ENCODE assay signal across 9 cellular contexts in the genomic region with DNA sequence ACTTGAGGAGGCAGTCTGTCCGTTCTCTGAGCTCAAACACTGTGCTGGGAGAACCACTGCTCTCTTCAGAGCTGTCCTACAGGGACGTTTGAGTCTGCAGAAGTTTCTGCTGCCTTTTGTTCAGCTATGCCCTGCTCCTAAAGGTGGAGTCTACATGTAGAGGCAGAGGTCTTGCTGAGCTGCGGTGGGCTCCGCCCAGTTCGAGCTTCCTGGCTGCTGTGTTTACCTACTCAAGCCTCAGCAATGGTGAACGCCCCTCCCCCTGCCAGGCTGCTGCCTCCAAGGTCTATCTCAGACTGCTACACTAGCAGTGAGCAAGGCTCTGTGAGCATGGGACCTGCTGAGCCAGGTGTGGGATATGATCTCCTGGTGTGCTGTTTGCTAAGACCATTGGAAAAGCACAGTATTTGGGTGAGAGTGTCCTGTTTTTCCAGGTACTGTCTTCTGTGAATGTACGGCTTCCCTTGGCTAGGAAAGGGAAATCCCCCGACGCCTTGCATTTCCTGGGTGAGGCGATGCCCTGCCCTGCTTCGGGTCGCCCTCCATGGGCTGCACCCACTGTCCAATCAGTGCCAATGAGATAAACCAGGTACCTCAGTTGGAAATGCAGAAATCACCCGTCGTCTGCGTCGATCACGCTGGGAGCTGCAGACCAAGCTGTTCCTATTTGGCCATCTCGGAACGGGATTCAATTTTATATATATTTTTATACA. TPM values are rescaled to one million over a fixed set of nuclear protein-coding genes. Genes with fewer than 3 reads are reported as not detected.
A peak's percentile ranks its signal among the peaks of the same experiment; 100 is the strongest.
DNase-seq lines count a peak whose midpoint lies in the region; ATAC-seq, FAIRE-seq and TF ChIP-seq lines count a peak whose summit lies in the region.
"Had no signal": no experiment of that assay in that cellular context is flagged by ENCODE, and none has a peak within 500 bp of the region (broad histone marks: within the 10 kb centered on the region; RNA-seq: fewer than 3 reads in every experiment).

No MANE protein-coding gene starts in this region.

- DNase-seq in DMS53 treated with DMSO at 0.1 percent for 48 hours (lab: John Stamatoyannopoulos, UW; ENCODE audit: unreplicated experiment) (peak; percentile 45), activated B cell treated with CpG ODN at 0.5 μM for 24 hours (peak; percentile 19), bronchial epithelial cell (ENCODE audit: low read depth) (peak; percentile 78), NCI-H446 (lab: John Stamatoyannopoulos, UW) (no peak), glomerular visceral epithelial cell (ENCODE audit: extremely low spot score) (no peak), NCI-H2196 treated with DMSO at 0.1 percent for 48 hours (lab: John Stamatoyannopoulos, UW; ENCODE audit: unreplicated experiment) (no peak), AG08395 (ENCODE audit: low spot score) (no peak)
- peak; percentile 31 to 44 for DNase-seq in stimulated activated CD4-positive, alpha-beta T cell treated with anti-CD3 and anti-CD28 coated beads, Interleukin-1b, Interleukin-23, amount 100 ng/mL, for 4 hours (ENCODE audit: low read depth in 2 of 2)

- TF ChIP-seq CTCF in activated B cell treated with CpG ODN at 0.5 μM for 24 hours (IDR thresholded peaks at IDR 0.05) (no peak), bronchial epithelial cell (IDR thresholded peaks at IDR 0.05; ENCODE audit: insufficient read depth, low read length, severe bottlenecking) (no peak)

- peaks cover 87% of the 10 kb centered on the region for H3K36me3 Mint-ChIP-seq in activated B cell treated with CpG ODN at 0.5 μM for 24 hours (ENCODE audit: low read depth)

- POLR2A ChIA-PET in activated B cell treated with CpG ODN at 0.5 μM for 24 hours (lab: Charles Lee) = interaction anchor here (0.6 to 1.8 kb wide), 8 partner anchors 9 to 204 kb away, joined by 3 to 14 read pairs (median 3); a partner anchor contains a TSS

- CTCF ChIA-PET in activated B cell treated with CpG ODN at 0.5 μM for 24 hours (lab: Charles Lee) = interaction anchor here (1.3 to 1.4 kb wide), 3 partner anchors 11 to 377 kb away, joined by 3 to 5 read pairs (median 4); no protein-coding TSS in a partner anchor

- no peak for FAIRE-seq in bronchial epithelial cell (lab: Jason Lieb, UNC)
- FAIRE-seq: colon had no signal

- peak overlapping the region; percentile 65 for H3K27ac Mint-ChIP-seq in activated B cell treated with CpG ODN at 0.5 μM for 24 hours

- no peaks in the 10 kb centered on the region for H3K27me3 ChIP-seq in bronchial epithelial cell (ENCODE audit: control insufficient read depth, insufficient read depth, low read length)

- H3K4me3 ChIP-seq in bronchial epithelial cell (ENCODE audit: low read depth, low read length) = no peak overlapping the region

- peak overlapping the region; percentile 41 for H3K4me3 Mint-ChIP-seq in activated B cell treated with CpG ODN at 0.5 μM for 24 hours

- H3K4me1 Mint-ChIP-seq in activated B cell treated with CpG ODN at 0.5 μM for 24 hours = peaks cover 59% of the 10 kb centered on the region

- no peaks in the 10 kb centered on the region for H3K9me3 Mint-ChIP-seq in activated B cell treated with CpG ODN at 0.5 μM for 24 hours

- no peaks in the 10 kb centered on the region for H3K36me3 ChIP-seq in bronchial epithelial cell (ENCODE audit: control insufficient read depth, insufficient read depth, low read length)

- no peaks in the 10 kb centered on the region for H3K27me3 Mint-ChIP-seq in activated B cell treated with CpG ODN at 0.5 μM for 24 hours

- ATAC-seq in activated B cell treated with CpG ODN at 0.5 μM for 24 hours (ENCODE audit: low read depth) = peak; percentile 71

- intact Hi-C loops in activated B cell treated with CpG ODN at 0.5 μM for 24 hours (cut with micrococcal nuclease) = no loop called here

RNA-seq across cellular contexts. Expression of a gene that starts 58.5 kb away (rescaled TPM):
- 98.4 and 110 TPM in 2 replicates for total RNA-seq in activated B cell treated with CpG ODN at 0.5 μM for 24 hours
- 5.0 and 7.0 TPM in 2 replicates for total RNA-seq in bronchial epithelial cell

Comparison
In these comparisons a context has a peak if more than half of its experiments do, and no peak if none do; other contexts are left out.
1. DNase-seq: peak in DMS53 treated with DMSO at 0.1 percent for 48 hours (single experiment), activated B cell treated with CpG ODN at 0.5 μM for 24 hours (single experiment), bronchial epithelial cell (single experiment) and stimulated activated CD4-positive, alpha-beta T cell treated with anti-CD3 and anti-CD28 coated beads, Interleukin-1b, Interleukin-23, amount 100 ng/mL, for 4 hours (2 of 2); none in NCI-H446 (0 of 2), glomerular visceral epithelial cell (single experiment), NCI-H2196 treated with DMSO at 0.1 percent for 48 hours (single experiment) and AG08395 (single experiment).
2. RNA of a gene that starts 58.5 kb away (total RNA-seq): 98.4 to 110 TPM in activated B cell treated with CpG ODN at 0.5 μM for 24 hours; 5.0 to 7.0 TPM in bronchial epithelial cell; every median in the first group is over 10 times any median in the second.